1 cellular context compared by ENCODE assay signal in genomic region chr1:158043232-158043631, GRCh38.
TF ChIP-seq lines count a peak whose summit lies in the region.

No MANE protein-coding gene starts in this region.

TF ChIP-seq in K562, 482 proteins besides CTCF, POLR2A, EP300 and RAD21 (continued from another document):
- no peak for TF ChIP-seq ETV5 (CRISPR knock-in tag; IDR thresholded peaks at IDR 0.05; ENCODE audit: low read depth)
- no peak for TF ChIP-seq SMARCE1 (IDR thresholded peaks at IDR 0.05)
- no peak for TF ChIP-seq ZNF785 (CRISPR knock-in tag; IDR thresholded peaks at IDR 0.05)
- TF ChIP-seq SOX6 (IDR thresholded peaks at IDR 0.05), result peak; percentile 40; the same call in 1 of the 2 replicates
- TF ChIP-seq E2F8 (IDR thresholded peaks at IDR 0.05; ENCODE audit: low read depth, partially characterized antibody), result no peak
- no peak for TF ChIP-seq TOE1 (IDR thresholded peaks at IDR 0.05; ENCODE audit: borderline replicate concordance)
- TF ChIP-seq TOE1 (CRISPR knock-in tag; IDR thresholded peaks at IDR 0.05; ENCODE audit: borderline replicate concordance, low read depth), result no peak
- TF ChIP-seq CC2D1A (IDR thresholded peaks at IDR 0.05), result no peak
- no peak for TF ChIP-seq FOXJ2 (tag; IDR thresholded peaks at IDR 0.05)
- TF ChIP-seq JUN (IDR thresholded peaks at IDR 0.05; ENCODE audit: borderline replicate concordance, low read depth, low read length), result no peak
- no peak for TF ChIP-seq JUN (CRISPR knock-in tag; IDR thresholded peaks at IDR 0.05; ENCODE audit: borderline replicate concordance)
- TF ChIP-seq PKNOX1 (IDR thresholded peaks at IDR 0.05), result peak; percentile 47
- no peak for TF ChIP-seq PURB (CRISPR knock-in tag; IDR thresholded peaks at IDR 0.05; ENCODE audit: low read depth)
- TF ChIP-seq ZNF212 (CRISPR knock-in tag; IDR thresholded peaks at IDR 0.05), result no peak
- 0 out of 2 replicates have a peak, but pooled peaks have one; percentile 29 for TF ChIP-seq RB1 (IDR thresholded peaks at IDR 0.05; ENCODE audit: low read depth)
- TF ChIP-seq RNF2 (IDR thresholded peaks at IDR 0.05), result no peak
- no peak for TF ChIP-seq GTF2F1 (IDR thresholded peaks at IDR 0.05; ENCODE audit: low read depth, low read length)
- TF ChIP-seq SIN3B (IDR thresholded peaks at IDR 0.05; ENCODE audit: low read depth), result no peak
